9 cellular contexts compared by ENCODE assay signal in the genomic region with DNA sequence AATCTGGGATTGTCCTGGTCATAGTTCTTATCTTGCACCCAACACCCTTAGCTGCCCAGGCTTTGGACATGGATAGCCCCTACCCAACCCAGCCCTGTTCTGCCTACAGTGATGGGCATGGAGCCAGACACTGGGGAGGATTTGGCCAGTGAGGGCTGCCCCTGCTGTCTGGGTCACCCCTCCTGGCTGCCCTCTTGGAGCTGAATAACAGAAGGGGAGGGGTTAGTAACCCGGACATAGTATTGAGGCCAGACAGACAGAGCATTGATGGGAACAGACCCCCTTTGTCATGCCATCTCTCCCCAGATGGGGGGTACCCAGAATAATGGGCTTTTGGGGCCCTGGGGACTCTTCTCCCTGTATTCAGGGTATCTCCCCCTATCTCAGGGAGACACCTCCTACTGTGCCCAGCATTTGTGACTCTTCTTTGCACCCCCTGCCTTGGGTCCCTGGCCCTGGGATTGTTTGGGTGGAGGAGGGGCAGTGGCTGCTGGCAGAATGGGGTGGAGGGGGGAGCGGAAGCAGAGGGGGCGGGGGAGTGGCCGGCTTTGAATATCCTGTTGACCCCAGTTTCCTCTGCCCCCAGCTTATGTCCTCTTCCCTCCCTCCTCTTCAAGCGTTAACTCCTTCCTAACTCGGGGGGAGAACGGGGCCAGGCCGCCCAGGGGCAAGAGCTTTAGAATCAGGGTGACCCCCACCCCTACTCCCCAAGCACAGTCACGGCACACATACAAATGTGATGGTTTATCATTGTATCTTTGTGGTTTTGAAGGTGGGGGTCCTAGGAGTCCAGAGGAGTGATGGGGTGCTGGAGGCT. TPM values are rescaled to one million over a fixed set of nuclear protein-coding genes. Genes with fewer than 3 reads are reported as not detected.
DNase-seq lines count a peak whose midpoint lies in the region; ATAC-seq and TF ChIP-seq lines count a peak whose summit lies in the region.
"Had no signal": no experiment of that assay in that cellular context is flagged by ENCODE, and none has a peak within 500 bp of the region (broad histone marks: within the 10 kb centered on the region; RNA-seq: fewer than 3 reads in every experiment).

No MANE protein-coding gene starts in this region.

- H3K36me3 ChIP-seq in mucosa of stomach (ENCODE audit: control insufficient read depth, insufficient read depth, low read length) (peaks cover 11% of the 10 kb centered on the region), tibial artery (peaks cover 0 to 42% (median 39%) of the 10 kb centered on the region in 3 donors)

- in situ Hi-C loops in G401 (cut with HindIII; ENCODE audit: low sequenced_read_pairs): no loop called here

- DNase-seq in activated T-cell treated with anti-CD3 and anti-CD28 coated beads, Interleukin-2, amount 50 U/mL, for 1 hour: peak; percentile 32
- no peak for DNase-seq in activated T-cell treated with anti-CD3 and anti-CD28 coated beads for 4 hours
- no peak for DNase-seq in dorsolateral prefrontal cortex
- no peak for DNase-seq in tibial artery
- DNase-seq in G401 (ENCODE audit: low spot score): no peak
- DNase-seq: NCI-H524 treated with DMSO at 0.1 percent for 48 hours had no signal

- H3K27me3 ChIP-seq in dorsolateral prefrontal cortex (no peaks in the 10 kb centered on the region), mucosa of stomach (ENCODE audit: control insufficient read depth, insufficient read depth, low read length) (no peaks in the 10 kb centered on the region), tibial artery (no peaks in the 10 kb centered on the region)

- H3K4me1 ChIP-seq in mucosa of stomach (ENCODE audit: control insufficient read depth, insufficient read depth, low read length): peaks cover 85% of the 10 kb centered on the region
- peaks cover 0 to 83% (median 73%) of the 10 kb centered on the region in 4 donors for H3K4me1 ChIP-seq in tibial artery

- intact Hi-C loops in dorsolateral prefrontal cortex (cut with DNase I) (no loop called here), tibial artery (cut with DNase I; ENCODE audit: low total_unique reads) (loop anchor here (2.0 kb wide), 1 partner anchor 39 kb away; the partner anchor contains the start of gene RARA)

- H3K27ac ChIP-seq in dorsolateral prefrontal cortex (peak overlapping the region in 56 of 59 donors; percentile 2 to 92 (median 69)), tibial artery (peak overlapping the region; percentile 96)

- no peak for TF ChIP-seq CTCF in dorsolateral prefrontal cortex (IDR thresholded peaks at IDR 0.05 in 54 of 56, conservative IDR thresholded peaks at IDR 0.05 in 2 of 56; ENCODE audit: low read depth in 1 of 56, partially characterized antibody in 56 of 56)
- no peak for TF ChIP-seq CTCF in tibial artery (IDR thresholded peaks at IDR 0.05)

- ATAC-seq in HG03196 (IDR thresholded peaks at IDR 0.05; ENCODE audit: unreplicated experiment) (no peak), HG02798 (IDR thresholded peaks at IDR 0.05; ENCODE audit: poor library complexity, unreplicated experiment) (no peak)

- peak overlapping the region in 30 of 59 donors; percentile 0 to 78 (median 18) for H3K4me3 ChIP-seq in dorsolateral prefrontal cortex
- no peak overlapping the region for H3K4me3 ChIP-seq in mucosa of stomach (ENCODE audit: low read length)
- peak overlapping the region in 1 of 2 donors; percentile 70 for H3K4me3 ChIP-seq in tibial artery

- H3K9ac ChIP-seq in mucosa of stomach (ENCODE audit: low read length): peak overlapping the region; percentile 40

- no peaks in the 10 kb centered on the region for H3K9me3 ChIP-seq in mucosa of stomach (ENCODE audit: control insufficient read depth, low read length)
- no peaks in the 10 kb centered on the region for H3K9me3 ChIP-seq in tibial artery

RNA-seq across cellular contexts. Expression of gene GJD3, which starts 17.0 kb away (rescaled TPM):
- total RNA-seq in dorsolateral prefrontal cortex: 1 to 10 TPM in 4 of 120 experiments, under 1 TPM in 18, not detected in 98; 0.48 to 1.7 (median 0.75) TPM
- total RNA-seq in G401 (2014; rRNA removed; shearing (Covaris generic)): not detected in 2 replicates

RNA-seq across cellular contexts. Expression of gene RARA, which starts 38.5 kb away (rescaled TPM):
- total RNA-seq in dorsolateral prefrontal cortex: 10 to 100 TPM; 10.4 to 38.8 (median 22.5) TPM
- 9.5 and 11.8 TPM in 2 replicates for total RNA-seq in G401 (2014; rRNA removed; shearing (Covaris generic))

RNA-seq across cellular contexts. Expression of gene CDC6, which starts 59.8 kb away (rescaled TPM):
- 10 to 100 TPM in 12 of 120 experiments, 1 to 10 TPM in 108; 1.0 to 12.6 (median 6.7) TPM for total RNA-seq in dorsolateral prefrontal cortex
- total RNA-seq in G401 (2014; rRNA removed; shearing (Covaris generic)): 34.1 and 53.5 TPM in 2 replicates
